11 cellular contexts compared by ENCODE assay signal in the genomic region with DNA sequence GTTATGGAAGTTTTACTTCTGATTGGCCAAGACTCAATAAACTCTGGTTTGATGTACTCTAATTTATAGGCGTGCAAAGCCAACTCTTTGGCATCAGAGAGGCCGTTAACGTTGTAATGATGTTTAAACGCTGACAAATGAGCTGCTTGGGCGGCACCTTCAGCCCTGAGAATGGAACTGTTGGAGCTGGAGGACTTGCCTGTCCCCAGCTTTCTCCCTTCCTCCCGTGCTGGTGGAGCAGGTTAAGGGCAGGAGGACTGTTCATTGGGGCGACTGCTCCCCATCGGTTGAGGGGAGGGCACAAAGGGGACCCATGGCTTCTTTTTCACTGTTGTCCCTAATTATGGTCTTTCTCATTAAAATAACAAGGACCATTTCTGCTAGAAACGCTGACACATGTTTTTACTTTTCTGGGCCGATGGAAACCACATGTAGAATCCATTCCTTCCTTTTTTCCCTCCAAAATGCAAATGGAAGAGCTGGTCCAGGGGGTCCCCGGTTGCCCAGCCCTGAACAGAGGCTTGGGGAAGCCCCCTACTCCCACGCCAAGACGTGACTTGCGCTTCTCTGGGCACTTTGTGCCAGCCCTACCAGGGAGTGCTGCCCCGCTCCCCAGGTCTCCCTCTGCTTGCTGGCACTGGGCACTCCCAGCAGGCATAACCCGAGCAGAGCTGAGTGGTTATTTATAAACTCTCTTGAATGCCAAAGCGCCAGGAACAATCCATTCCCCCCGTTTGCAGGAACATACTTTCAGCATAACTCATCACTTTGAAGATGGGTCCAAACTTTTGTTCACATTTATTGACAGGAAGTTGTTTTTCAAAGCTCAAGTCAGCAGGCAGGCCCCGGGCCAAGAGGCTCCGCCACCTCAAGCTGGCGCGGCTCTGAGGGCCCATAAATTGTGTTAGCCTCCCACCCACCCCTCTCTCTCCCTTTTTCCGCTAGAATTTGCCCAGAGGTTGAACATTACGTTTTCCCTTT.
A peak's percentile ranks its signal among the peaks of the same experiment; 100 is the strongest.
DNase-seq lines count a peak whose midpoint lies in the region; ATAC-seq, FAIRE-seq and TF ChIP-seq lines count a peak whose summit lies in the region.
"Had no signal": no experiment of that assay in that cellular context is flagged by ENCODE, and none has a peak within 500 bp of the region (broad histone marks: within the 10 kb centered on the region; RNA-seq: fewer than 3 reads in every experiment).

No MANE protein-coding gene starts in this region.

- H2BK12ac ChIP-seq in H9 (ENCODE audit: insufficient read length, low read depth, low read length) = no peak overlapping the region

- no peaks in the 10 kb centered on the region for H3K9me3 ChIP-seq in lower lobe of right lung
- H3K9me3 ChIP-seq in H9 (ENCODE audit: control insufficient read depth, low read depth, low read length) = no peaks in the 10 kb centered on the region

- DNase-seq in NCI-H1092 treated with DMSO at 0.1 percent for 48 hours (lab: John Stamatoyannopoulos, UW) (peak; percentile 1), NCI-H1092 (lab: John Stamatoyannopoulos, UW) (no peak), dermis microvascular lymphatic vessel endothelial cell (ENCODE audit: low read depth in 2 of 2) (peak; percentile 85 to 95), lower lobe of right lung (no peak), urothelium cell line (ENCODE audit: low spot score) (peak; percentile 88), H9 (no peak)
- DNase-seq: naive thymus-derived CD8-positive, alpha-beta T cell; NCI-H2171 treated with DMSO at 0.1 percent for 48 hours had no signal

- H2BK20ac ChIP-seq in H9 (ENCODE audit: low read depth, low read length, poor library complexity, severe bottlenecking) = no peak overlapping the region

- intact Hi-C loops in lower lobe of right lung (cut with DNase I) = no loop called here

- H3K27ac ChIP-seq in lower lobe of right lung (peak overlapping the region; percentile 73), H9 (ENCODE audit: insufficient read length, low read depth, low read length) (no peak overlapping the region)
- H3K27ac ChIP-seq: 22Rv1 had no signal

- no peak overlapping the region; the same call in 1 of the 2 replicates for H3K14ac ChIP-seq in H9 (ENCODE audit: insufficient read depth, low read length)

- no peaks in the 10 kb centered on the region for H3K79me1 ChIP-seq in H9 (ENCODE audit: insufficient read depth, low read depth, low read length, poor library complexity, severe bottlenecking)

- no peak overlapping the region for H3K56ac ChIP-seq in H9 (ENCODE audit: insufficient read length, low read depth, low read length)

- H3K4me1 ChIP-seq in lower lobe of right lung = peaks cover 34% of the 10 kb centered on the region
- no peaks in the 10 kb centered on the region for H3K4me1 ChIP-seq in H9 (ENCODE audit: insufficient read depth, low read length)

- FAIRE-seq in urothelium cell line (lab: Jason Lieb, UNC) = no peak

- no peak overlapping the region for H4K91ac ChIP-seq in H9 (ENCODE audit: insufficient read length, low read depth, low read length)

- no peak overlapping the region for H3K27ac Mint-ChIP-seq in H9

- H3K4me3 ChIP-seq in lower lobe of right lung = no peak overlapping the region

- no peaks in the 10 kb centered on the region for H3K9me3 Mint-ChIP-seq in H9

- H2BK5ac ChIP-seq in H9 (ENCODE audit: insufficient read length, low read length) = no peak overlapping the region

- no peak overlapping the region for H3K18ac ChIP-seq in H9 (ENCODE audit: insufficient read length, low read depth, low read length)

- H3K23ac ChIP-seq in H9 (ENCODE audit: insufficient read length, low read depth, low read length) = no peak overlapping the region

- H3K4me2 ChIP-seq in H9 (ENCODE audit: insufficient read depth, insufficient read length, low read length) = no peak overlapping the region

- WGBS in H9 (ENCODE audit: extremely low coverage, insufficient read length, low lambda C conversion rate) = no CpG with 5 or more reads among the region's 24 CpGs

- H3K79me2 ChIP-seq in H9 (ENCODE audit: insufficient read depth, low read length) = no peaks in the 10 kb centered on the region

- TF ChIP-seq CTCF in lower lobe of right lung (IDR thresholded peaks at IDR 0.05) = no peak
- no peak for TF ChIP-seq CTCF in H9 (conservative IDR thresholded peaks at IDR 0.05)

- ATAC-seq in lower lobe of right lung (peak; percentile 86 to 91), HG03520 (IDR thresholded peaks at IDR 0.05; ENCODE audit: unreplicated experiment) (no peak), HG03175 (IDR thresholded peaks at IDR 0.05; ENCODE audit: unreplicated experiment) (no peak)
- ATAC-seq: naive thymus-derived CD8-positive, alpha-beta T cell had no signal

- H3K4me3 Mint-ChIP-seq in H9 = no peak overlapping the region

- H3K23me2 ChIP-seq in H9 (ENCODE audit: insufficient read length, low read depth, low read length, poor library complexity, severe bottlenecking) = no peaks in the 10 kb centered on the region

- H3T11ph ChIP-seq in H9 (ENCODE audit: low read length) = no peak overlapping the region

- H4K5ac ChIP-seq in H9 (ENCODE audit: insufficient read length, low read depth, low read length) = no peak overlapping the region

- no peaks in the 10 kb centered on the region; a peak in 1 of 7 replicates for H3K36me3 Mint-ChIP-seq in H9 (ENCODE audit: insufficient read depth in 1 of 3, low read depth in 3 of 3)
- H3K36me3 Mint-ChIP-seq: naive thymus-derived CD8-positive, alpha-beta T cell had no signal

- H3K27me3 ChIP-seq in lower lobe of right lung (ENCODE audit: low read depth) (no peaks in the 10 kb centered on the region), H9 (ENCODE audit: insufficient read depth, low read length) (no peaks in the 10 kb centered on the region)

- H2AK5ac ChIP-seq in H9 (ENCODE audit: insufficient read length, low read length) = no peak overlapping the region

- H3K4ac ChIP-seq in H9 (ENCODE audit: low read depth, low read length) = no peak overlapping the region

- H2BK15ac ChIP-seq in H9 (ENCODE audit: low read depth, low read length) = no peak overlapping the region

- no peak overlapping the region for H2AFZ ChIP-seq in H9 (ENCODE audit: low read length)

- no peak overlapping the region for H4K8ac ChIP-seq in H9 (replicated peaks; ENCODE audit: insufficient read length, low read depth, low read length)

- no peaks in the 10 kb centered on the region for H3K4me1 Mint-ChIP-seq in H9

- no peak overlapping the region for H3K9ac ChIP-seq in H9 (ENCODE audit: extremely low read depth, insufficient read length, low read length)

- H2BK120ac ChIP-seq in H9 (ENCODE audit: low read depth, low read length, poor library complexity, severe bottlenecking) = no peak overlapping the region

- H3K36me3 ChIP-seq in lower lobe of right lung = no peaks in the 10 kb centered on the region

- no peaks in the 10 kb centered on the region for H4K20me1 ChIP-seq in H9 (ENCODE audit: control insufficient read depth, insufficient read depth, insufficient read length)

- H3K27me3 Mint-ChIP-seq in H9 (ENCODE audit: low read depth) = peaks cover 12% of the 10 kb centered on the region

Comparison
In these comparisons a context has a peak if more than half of its experiments do, and no peak if none do; other contexts are left out.
1. DNase-seq: peak in NCI-H1092 treated with DMSO at 0.1 percent for 48 hours (single experiment), dermis microvascular lymphatic vessel endothelial cell (2 of 2) and urothelium cell line (single experiment); none in NCI-H1092 (single experiment), lower lobe of right lung (single experiment) and H9 (single experiment).
2. ATAC-seq: peak in lower lobe of right lung (2 of 2); none in HG03520 (single experiment) and HG03175 (single experiment).